ENCODE assay signal across 10 cellular contexts in genomic region chr6:41199427-41200246, GRCh38. TPM values are rescaled to one million over a fixed set of nuclear protein-coding genes. Genes with fewer than 3 reads are reported as not detected.
DNase-seq lines count a peak whose midpoint lies in the region; ATAC-seq and TF ChIP-seq lines count a peak whose summit lies in the region.
"Had no signal": no experiment of that assay in that cellular context is flagged by ENCODE, and none has a peak within 500 bp of the region (broad histone marks: within the 10 kb centered on the region; RNA-seq: fewer than 3 reads in every experiment).

No MANE protein-coding gene starts in this region.

- WGBS in testis, 2 donors = 83 to 100% methylated on average over 1 of the region's 1 CpG
- WGBS in mesenchymal stem cell = 85% methylated on average over 1 of the region's 1 CpG

- no peak overlapping the region for H3K4me2 ChIP-seq in mesenchymal stem cell (ENCODE audit: low read length, poor library complexity, severe bottlenecking)

- H3K9me3 Mint-ChIP-seq in chondrocyte (ENCODE audit: low read depth) = no peaks in the 10 kb centered on the region

- no peaks in the 10 kb centered on the region for H3K79me1 ChIP-seq in mesenchymal stem cell (replicated peaks; ENCODE audit: low read length, poor library complexity, severe bottlenecking)

- H2BK5ac ChIP-seq in mesenchymal stem cell (ENCODE audit: low read depth, low read length, poor library complexity, severe bottlenecking) = no peak overlapping the region

- H2BK15ac ChIP-seq in mesenchymal stem cell (ENCODE audit: low read depth, poor library complexity, severe bottlenecking) = no peak overlapping the region

- ATAC-seq in Right ventricle myocardium inferior = no peak

- no peak for TF ChIP-seq CTCF in chondrocyte (IDR thresholded peaks at IDR 0.05)
- TF ChIP-seq CTCF in testis (IDR thresholded peaks at IDR 0.05) = no peak

- no peak overlapping the region for H2AK5ac ChIP-seq in mesenchymal stem cell (ENCODE audit: low read length, severe bottlenecking)

- peaks cover 29% of the 10 kb centered on the region for H3K27me3 Mint-ChIP-seq in chondrocyte (ENCODE audit: low read depth)

- no peak overlapping the region for H3K9ac ChIP-seq in mesenchymal stem cell (ENCODE audit: low read length)

- H3K4me3 ChIP-seq in Jurkat, Clone E6-1 (ENCODE audit: low read length) = peak overlapping the region; percentile 46
- no peak overlapping the region for H3K4me3 ChIP-seq in testis
- H3K4me3 ChIP-seq in mesenchymal stem cell (ENCODE audit: insufficient read depth in 1 of 2, low read depth in 1 of 2, low read length in 2 of 2) = no peak overlapping the region

- H2BK120ac ChIP-seq in mesenchymal stem cell (ENCODE audit: low read depth, low read length) = no peak overlapping the region

- no peak overlapping the region for H3K4ac ChIP-seq in mesenchymal stem cell (ENCODE audit: low read depth in 1 of 2, low read length in 2 of 2)

- intact Hi-C loops in testis (cut with DNase I; ENCODE audit: low total_unique reads) = no loop called here
- intact Hi-C loops in Right ventricle myocardium inferior (cut with DNase I) = no loop called here

- no peak overlapping the region for H4K91ac ChIP-seq in mesenchymal stem cell (ENCODE audit: low read length)

- H4K8ac ChIP-seq in mesenchymal stem cell (ENCODE audit: low read length) = no peak overlapping the region

- no peak overlapping the region for H3K4me3 Mint-ChIP-seq in chondrocyte (ENCODE audit: unreplicated experiment)

- no peaks in the 10 kb centered on the region for H3K36me3 ChIP-seq in testis (ENCODE audit: low read depth, missing control alignments)
- no peaks in the 10 kb centered on the region for H3K36me3 ChIP-seq in mesenchymal stem cell (ENCODE audit: control insufficient read depth in 1 of 2, insufficient read depth in 2 of 2, low read depth in 1 of 2, low read length in 2 of 2)

- H3K14ac ChIP-seq in mesenchymal stem cell (ENCODE audit: low read length in 2 of 2) = no peak overlapping the region

- no peaks in the 10 kb centered on the region for H3K36me3 Mint-ChIP-seq in chondrocyte (ENCODE audit: low read depth)

- no peak overlapping the region for H3K23ac ChIP-seq in mesenchymal stem cell (ENCODE audit: low read length in 2 of 2)

- no peak overlapping the region for H2AFZ ChIP-seq in mesenchymal stem cell (ENCODE audit: low read depth, low read length)

- no peak overlapping the region for H3K18ac ChIP-seq in mesenchymal stem cell (ENCODE audit: low read depth in 1 of 2, low read length in 2 of 2)

- peaks cover 8% of the 10 kb centered on the region for H3K4me1 Mint-ChIP-seq in chondrocyte (ENCODE audit: low read depth)

- H3K4me1 ChIP-seq in testis (no peaks in the 10 kb centered on the region), mesenchymal stem cell (ENCODE audit: control insufficient read depth, insufficient read depth, low read depth, low read length) (no peaks in the 10 kb centered on the region)

- H3K27me3 ChIP-seq in testis (no peaks in the 10 kb centered on the region), mesenchymal stem cell (ENCODE audit: control insufficient read depth in 1 of 2, insufficient read depth in 1 of 2, low read length in 2 of 2) (peaks cover 13 to 44% of the 10 kb centered on the region in 2 experiments)

- no peak overlapping the region for H2BK12ac ChIP-seq in mesenchymal stem cell (ENCODE audit: low read length in 2 of 2)

- H3K27ac ChIP-seq in testis (no peak overlapping the region), mesenchymal stem cell (ENCODE audit: low read length, poor library complexity, severe bottlenecking) (no peak overlapping the region)

- H3K9me3 ChIP-seq in testis (no peaks in the 10 kb centered on the region), mesenchymal stem cell (ENCODE audit: control insufficient read depth, low read length) (no peaks in the 10 kb centered on the region)

- DNase-seq in stimulated activated CD4-positive, alpha-beta T cell treated with anti-CD3 and anti-CD28 coated beads, Interleukin-2, amount 100 ng/mL, for 24 hours = peak; percentile 28 to 34
- no peak for DNase-seq in stimulated activated CD4-positive, alpha-beta T cell treated with anti-CD3 and anti-CD28 coated beads, Interleukin-12 subunit alpha, Interleukin-12 subunit beta, amount 100 ng/mL, for 4 hours
- no peak for DNase-seq in Jurkat, Clone E6-1 (ENCODE audit: low read depth, low spot score)
- no peak for DNase-seq in chondrocyte (ENCODE audit: low spot score)
- DNase-seq in testis = no peak
- DNase-seq in GOT3 (lab: John Stamatoyannopoulos, UW) = no peak
- DNase-seq in mesenchymal stem cell = no peak
- DNase-seq in Right ventricle myocardium inferior (ENCODE audit: missing footprints) = no peak

- no peak for TF ChIP-seq POLR2A in testis (IDR thresholded peaks at IDR 0.05)

- H3K27ac Mint-ChIP-seq in chondrocyte (ENCODE audit: unreplicated experiment) = peak overlapping the region; percentile 70

RNA-seq across cellular contexts. Expression of gene TREML2, which starts 1.3 kb away (rescaled TPM):
- 1.1 TPM for polyA plus RNA-seq in Jurkat, Clone E6-1 (2012; ENCODE audit: insufficient read depth, insufficient read length)
- total RNA-seq in chondrocyte = not detected in 3 replicates
- total RNA-seq in testis = 1 to 10 TPM; 1.1 to 1.8 TPM
- polyA plus RNA-seq in testis (ENCODE audit: insufficient read depth, low read depth, low replicate concordance) = 5.8 TPM
- not detected for polyA plus RNA-seq in mesenchymal stem cell (2013, experiment 1 of 2)
- polyA plus RNA-seq in mesenchymal stem cell (2013, experiment 2 of 2) = 0.01 TPM
- total RNA-seq in Right ventricle myocardium inferior = 0.11 TPM
- total RNA-seq: fibroblast of villous mesenchyme, HT1080 had no signal

RNA-seq across cellular contexts. Expression of gene TREML4, which starts 28.5 kb away (rescaled TPM):
- not detected for polyA plus RNA-seq in Jurkat, Clone E6-1 (2012; ENCODE audit: insufficient read depth, insufficient read length)
- total RNA-seq in chondrocyte (not detected in 3 replicates), testis (not detected), Right ventricle myocardium inferior (not detected)
- not detected for polyA plus RNA-seq in testis (ENCODE audit: insufficient read depth, low read depth, low replicate concordance)
- not detected for polyA plus RNA-seq in mesenchymal stem cell (2013, experiment 1 of 2)
- not detected for polyA plus RNA-seq in mesenchymal stem cell (2013, experiment 2 of 2)
- total RNA-seq: fibroblast of villous mesenchyme, HT1080 had no signal

RNA-seq across cellular contexts. Expression of gene TREM2, which starts 36.7 kb away (rescaled TPM):
- polyA plus RNA-seq in Jurkat, Clone E6-1 (2012; ENCODE audit: insufficient read depth, insufficient read length) = not detected
- not detected in 3 replicates for total RNA-seq in chondrocyte
- total RNA-seq in testis = 1 to 10 TPM in 1 of 2 donors, under 1 TPM in 1; 0.63 to 2.2 TPM
- 2.8 TPM for polyA plus RNA-seq in testis (ENCODE audit: insufficient read depth, low read depth, low replicate concordance)
- 0.04 TPM for polyA plus RNA-seq in mesenchymal stem cell (2013, experiment 1 of 2)
- not detected for polyA plus RNA-seq in mesenchymal stem cell (2013, experiment 2 of 2)
- total RNA-seq in Right ventricle myocardium inferior = 0.92 TPM
- total RNA-seq: fibroblast of villous mesenchyme had no signal

RNA-seq across cellular contexts. Expression of gene TREML1, which starts 45.5 kb away (rescaled TPM):
- polyA plus RNA-seq in Jurkat, Clone E6-1 (2012; ENCODE audit: insufficient read depth, insufficient read length) = not detected
- total RNA-seq in chondrocyte (not detected in 3 replicates), testis (not detected), Right ventricle myocardium inferior (not detected)
- not detected for polyA plus RNA-seq in testis (ENCODE audit: insufficient read depth, low read depth, low replicate concordance)
- polyA plus RNA-seq in mesenchymal stem cell (2013, experiment 1 of 2) = not detected
- not detected for polyA plus RNA-seq in mesenchymal stem cell (2013, experiment 2 of 2)
- total RNA-seq: fibroblast of villous mesenchyme, HT1080 had no signal

Comparison
In these comparisons a context has a peak if more than half of its experiments do, and no peak if none do; other contexts are left out.
1. DNase-seq: peak in stimulated activated CD4-positive, alpha-beta T cell treated with anti-CD3 and anti-CD28 coated beads, Interleukin-2, amount 100 ng/mL, for 24 hours (2 of 2); none in stimulated activated CD4-positive, alpha-beta T cell treated with anti-CD3 and anti-CD28 coated beads, Interleukin-12 subunit alpha, Interleukin-12 subunit beta, amount 100 ng/mL, for 4 hours (single experiment), Jurkat, Clone E6-1 (single experiment), chondrocyte (single experiment), testis (single experiment), GOT3 (single experiment), mesenchymal stem cell (single experiment) and Right ventricle myocardium inferior (single experiment).